Comparison of ENCODE assay signal across 1 cellular context in the genomic region with DNA sequence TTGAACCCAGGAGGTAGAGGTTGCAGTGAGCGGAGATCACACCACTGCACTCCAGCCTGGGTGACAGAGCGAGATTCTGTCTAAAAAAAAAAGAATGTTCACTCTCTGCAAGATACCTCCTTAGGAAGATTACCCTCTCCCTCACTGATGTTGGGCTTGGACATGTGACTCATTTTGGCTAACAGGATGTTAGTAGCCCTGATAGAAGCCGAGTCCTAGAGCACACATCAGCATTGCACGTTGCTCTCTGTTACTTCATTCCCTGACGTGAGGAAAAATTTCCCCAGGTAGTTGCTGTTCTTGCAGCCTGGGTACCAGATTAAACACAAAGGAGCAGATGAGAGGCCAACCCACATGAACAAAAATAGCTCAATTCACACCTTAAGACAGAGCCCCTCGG.
TF ChIP-seq lines count a peak whose summit lies in the region.

No MANE protein-coding gene starts in this region.

TF ChIP-seq in IMR-90, 13 proteins besides CTCF, POLR2A, EP300 and RAD21 (continued from another document):
- no peak for TF ChIP-seq MAZ (IDR thresholded peaks at IDR 0.05; ENCODE audit: borderline replicate concordance, low read depth, low read length)
